ENCODE assay signal across 18 cellular contexts in the genomic region with DNA sequence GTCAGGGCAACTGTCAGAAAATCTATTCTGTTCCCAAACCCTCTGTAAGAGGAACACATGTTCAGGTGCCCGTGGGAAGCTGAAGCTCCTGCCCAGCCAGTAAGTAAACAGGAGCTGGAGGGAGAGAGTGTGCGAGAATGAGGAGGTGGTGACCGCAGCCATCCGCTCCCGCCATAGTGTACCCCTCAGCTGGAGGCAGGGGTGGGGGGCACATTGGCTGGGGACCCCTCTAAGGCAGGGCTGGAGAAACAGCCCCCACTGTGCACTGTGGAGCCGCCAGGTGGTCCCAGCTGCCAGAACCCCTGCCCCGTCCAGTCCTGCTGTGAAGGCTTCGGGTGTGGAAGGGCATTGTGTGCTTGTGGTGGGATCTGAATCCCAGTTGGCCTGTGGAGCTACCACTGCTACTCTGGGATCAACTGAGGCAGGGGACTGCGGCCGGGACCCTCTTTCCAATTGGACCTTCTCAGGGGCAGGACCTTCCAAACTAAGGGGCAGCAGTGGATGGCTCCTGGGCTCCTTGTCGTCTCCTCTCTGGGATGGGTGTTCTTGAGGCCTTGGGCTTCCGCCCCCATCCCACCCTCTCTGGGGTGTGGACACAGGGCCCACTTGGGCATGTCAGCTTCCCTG. TPM values are rescaled to one million over a fixed set of nuclear protein-coding genes. Genes with fewer than 3 reads are reported as not detected.
"Had no signal": no experiment of that assay in that cellular context is flagged by ENCODE, and none has a peak within 500 bp of the region (broad histone marks: within the 10 kb centered on the region; RNA-seq: fewer than 3 reads in every experiment).

No MANE protein-coding gene starts in this region.

- H3K36me3 ChIP-seq: adrenal gland, cardiac muscle cell, esophagus squamous epithelium, right lobe of liver, upper lobe of left lung had no signal

- H3K9me3 ChIP-seq: adrenal gland, esophagus squamous epithelium, right lobe of liver, SK-N-SH, testis, upper lobe of left lung had no signal

- H3K4me2 ChIP-seq: SK-N-SH had no signal

- H3K4me3 ChIP-seq: adrenal gland, cardiac muscle cell, coronary artery, esophagus squamous epithelium, right lobe of liver, testis, upper lobe of left lung had no signal

- H3K9ac ChIP-seq: SK-N-SH had no signal

- H3K4me1 ChIP-seq: adrenal gland had no signal

- H3K27me3 ChIP-seq: adrenal gland, cardiac muscle cell, esophagus squamous epithelium, right lobe of liver, testis, upper lobe of left lung had no signal

- H3K27ac ChIP-seq: adrenal gland, cardiac muscle cell, coronary artery, esophagus squamous epithelium, right lobe of liver, testis had no signal

- ATAC-seq: activated CD8-positive, alpha-beta memory T cell treated with anti-CD3 and anti-CD28 coated beads, Interleukin-2, amount 10 ng/mL, durations not matched to agents 7 days and 5 days; T-cell had no signal

- DNase-seq: activated CD4-positive, alpha-beta T cell treated with anti-CD3 and anti-CD28 coated beads, Interleukin-2, amount 50 U/mL, for 48 hours; activated CD8-positive, alpha-beta memory T cell treated with anti-CD3 and anti-CD28 coated beads, Interleukin-2, amount 10 ng/mL, durations not matched to agents 7 days and 5 days; activated effector memory CD4-positive, alpha-beta T cell treated with Interleukin-2 at 50 U/mL for 16 hours; activated naive CD4-positive, alpha-beta T cell treated with anti-CD3 and anti-CD28 coated beads, Interleukin-2, amount 50 U/mL, for 16 hours; activated T-cell treated with anti-CD3 and anti-CD28 coated beads, Interleukin-2, amount 50 U/mL, for 24 hours; esophagus squamous epithelium; midbrain; naive B cell; stimulated activated CD4-positive, alpha-beta T cell treated with anti-CD3 and anti-CD28 coated beads, Interleukin-1b, Interleukin-23, amount 100 ng/mL, for 48 hours; stimulated activated naive CD8-positive, alpha-beta T cell treated with anti-CD3 and anti-CD28 coated beads, Interleukin-15, amount 100 ng/mL, for 72 hours; T-cell had no signal

RNA-seq across cellular contexts. Expression of gene TSPAN9, which starts 59.6 kb away (rescaled TPM):
- total RNA-seq: activated CD8-positive, alpha-beta memory T cell treated with anti-CD3 and anti-CD28 coated beads, Interleukin-2, amount 10 ng/mL, durations not matched to agents 7 days and 5 days had no signal
